7 cellular contexts compared by ENCODE assay signal in genomic region chr14:31420013-31420318, GRCh38. TPM values are rescaled to one million over a fixed set of nuclear protein-coding genes. Genes with fewer than 3 reads are reported as not detected.
A peak's percentile ranks its signal among the peaks of the same experiment; 100 is the strongest.
DNase-seq lines count a peak whose midpoint lies in the region; ATAC-seq and TF ChIP-seq lines count a peak whose summit lies in the region.

No MANE protein-coding gene starts in this region.

- ATAC-seq in GM21717 (IDR thresholded peaks at IDR 0.05; ENCODE audit: unreplicated experiment): peak; percentile 36
- peak; percentile 65 for ATAC-seq in gastroesophageal sphincter

- peaks cover 24% of the 10 kb centered on the region for H3K4me1 Mint-ChIP-seq in activated T-helper 2 cell treated with anti-CD3 and anti-CD28 coated beads, Interferon-gamma antibody, Interleukin-2, Interleukin-4, amounts not matched to agents 10 μg/mL and 5 μg/mL and 100 μg/mL, durations not matched to agents 14 hours and 24 hours and 36 hours (ENCODE audit: low read depth)

- POLR2A ChIA-PET in GM10248 (lab: Yijun Ruan, JAX): interaction anchor here (0.7 to 1.7 kb wide), 2 partner anchors 14 to 23 kb away, joined by 3 to 10 read pairs; no protein-coding TSS in a partner anchor

- H3K4me3 ChIP-seq in Jurkat, Clone E6-1 (ENCODE audit: low read length): peak overlapping the region; percentile 95
- H3K4me3 ChIP-seq in gastroesophageal sphincter (peak overlapping the region; percentile 59 to 96), neutrophil (ENCODE audit: low read depth in 1 of 2, low read length in 1 of 2) (peak overlapping the region; percentile 87 to 92)

- intact Hi-C loops in activated T-helper 2 cell treated with anti-CD3 and anti-CD28 coated beads, Interferon-gamma antibody, Interleukin-2, Interleukin-4, amounts not matched to agents 10 μg/mL and 5 μg/mL and 100 μg/mL, durations not matched to agents 14 hours and 24 hours and 36 hours (cut with micrococcal nuclease): loop anchor here (1.0 to 2.0 kb wide), 5 partner anchors 31 to 659 kb away; partner anchors contain the start of genes DTD2 and HECTD1

- DNase-seq in GM10248 (ENCODE audit: extremely low spot score): peak; percentile 49
- DNase-seq in Jurkat, Clone E6-1 (ENCODE audit: low read depth, low spot score): no peak
- peak; percentile 12 for DNase-seq in activated T-helper 2 cell treated with anti-CD3 and anti-CD28 coated beads, Interferon-gamma antibody, Interleukin-2, Interleukin-4, amounts not matched to agents 10 μg/mL and 5 μg/mL and 100 μg/mL, durations not matched to agents 14 hours and 24 hours and 36 hours (ENCODE audit: low spot score)
- DNase-seq in NOMO-1 treated with DMSO at 0.1 percent for 48 hours (lab: John Stamatoyannopoulos, UW; ENCODE audit: unreplicated experiment): no peak

- H3K4me1 ChIP-seq in gastroesophageal sphincter (peaks cover 0 to 52% (median 3%) of the 10 kb centered on the region in 3 donors), neutrophil (ENCODE audit: control insufficient read depth in 1 of 2, insufficient read depth in 1 of 2, low read depth in 1 of 2, low read length in 1 of 2) (peaks cover 26% of the 10 kb centered on the region in 2 experiments)

- CTCF ChIA-PET in GM10248 (lab: Yijun Ruan, JAX): interaction anchor here (1.0 to 3.5 kb wide), 13 partner anchors 8 to 43 kb away, joined by 3 to 20 read pairs (median 7); partner anchors contain the start of gene DTD2

- TF ChIP-seq POLR2A in gastroesophageal sphincter (IDR thresholded peaks at IDR 0.05): no peak

- H3K9me3 Mint-ChIP-seq in activated T-helper 2 cell treated with anti-CD3 and anti-CD28 coated beads, Interferon-gamma antibody, Interleukin-2, Interleukin-4, amounts not matched to agents 10 μg/mL and 5 μg/mL and 100 μg/mL, durations not matched to agents 14 hours and 24 hours and 36 hours: no peaks in the 10 kb centered on the region

- peak overlapping the region; percentile 95 for H3K4me3 Mint-ChIP-seq in activated T-helper 2 cell treated with anti-CD3 and anti-CD28 coated beads, Interferon-gamma antibody, Interleukin-2, Interleukin-4, amounts not matched to agents 10 μg/mL and 5 μg/mL and 100 μg/mL, durations not matched to agents 14 hours and 24 hours and 36 hours (ENCODE audit: low read depth)

- no peak for TF ChIP-seq EP300 in gastroesophageal sphincter (IDR thresholded peaks at IDR 0.05)

- no peaks in the 10 kb centered on the region for H3K36me3 ChIP-seq in gastroesophageal sphincter
- no peaks in the 10 kb centered on the region for H3K36me3 ChIP-seq in neutrophil

- H3K36me3 Mint-ChIP-seq in activated T-helper 2 cell treated with anti-CD3 and anti-CD28 coated beads, Interferon-gamma antibody, Interleukin-2, Interleukin-4, amounts not matched to agents 10 μg/mL and 5 μg/mL and 100 μg/mL, durations not matched to agents 14 hours and 24 hours and 36 hours (ENCODE audit: low read depth): no peaks in the 10 kb centered on the region

- WGBS in gastroesophageal sphincter (ENCODE audit: low coverage in 1 of 2), 2 donors: 2% methylated on average over 17 of the region's 27 CpGs; no CpG with 5 or more reads in 1 of the 2 donors

- no peaks in the 10 kb centered on the region for H3K27me3 Mint-ChIP-seq in activated T-helper 2 cell treated with anti-CD3 and anti-CD28 coated beads, Interferon-gamma antibody, Interleukin-2, Interleukin-4, amounts not matched to agents 10 μg/mL and 5 μg/mL and 100 μg/mL, durations not matched to agents 14 hours and 24 hours and 36 hours (ENCODE audit: low read depth)

- H3K27ac ChIP-seq in gastroesophageal sphincter: peak overlapping the region; percentile 48 to 95 (median 93)
- H3K27ac ChIP-seq in neutrophil: peak overlapping the region; percentile 81

- no peaks in the 10 kb centered on the region for H3K9me3 ChIP-seq in gastroesophageal sphincter
- no peaks in the 10 kb centered on the region for H3K9me3 ChIP-seq in neutrophil

- no peak for TF ChIP-seq CTCF in GM10248 (IDR thresholded peaks at IDR 0.05; ENCODE audit: control extremely low read depth, extremely low read depth, low read depth, missing control alignments)
- no peak for TF ChIP-seq CTCF in gastroesophageal sphincter (IDR thresholded peaks at IDR 0.05)
- TF ChIP-seq CTCF in neutrophil (IDR thresholded peaks at IDR 0.05): no peak

- no peaks in the 10 kb centered on the region for H3K27me3 ChIP-seq in gastroesophageal sphincter
- no peaks in the 10 kb centered on the region for H3K27me3 ChIP-seq in neutrophil

- peak overlapping the region; percentile 83 for H3K27ac Mint-ChIP-seq in activated T-helper 2 cell treated with anti-CD3 and anti-CD28 coated beads, Interferon-gamma antibody, Interleukin-2, Interleukin-4, amounts not matched to agents 10 μg/mL and 5 μg/mL and 100 μg/mL, durations not matched to agents 14 hours and 24 hours and 36 hours

RNA-seq across cellular contexts. Expression of gene HEATR5A, which starts 0.4 kb away (rescaled TPM):
- polyA plus RNA-seq in Jurkat, Clone E6-1 (2012; ENCODE audit: insufficient read depth, insufficient read length): 8.7 TPM
- total RNA-seq in activated T-helper 2 cell treated with anti-CD3 and anti-CD28 coated beads, Interferon-gamma antibody, Interleukin-2, Interleukin-4, amounts not matched to agents 10 μg/mL and 5 μg/mL and 100 μg/mL, durations not matched to agents 14 hours and 24 hours and 36 hours: 23.1 TPM in 2 replicates
- 10 to 100 TPM; 33.8 to 39.9 (median 35.5) TPM for total RNA-seq in gastroesophageal sphincter

RNA-seq across cellular contexts. Expression of gene DTD2, which starts 37.3 kb away (rescaled TPM):
- polyA plus RNA-seq in Jurkat, Clone E6-1 (2012; ENCODE audit: insufficient read depth, insufficient read length): 12.0 TPM
- 26.7 and 26.9 TPM in 2 replicates for total RNA-seq in activated T-helper 2 cell treated with anti-CD3 and anti-CD28 coated beads, Interferon-gamma antibody, Interleukin-2, Interleukin-4, amounts not matched to agents 10 μg/mL and 5 μg/mL and 100 μg/mL, durations not matched to agents 14 hours and 24 hours and 36 hours
- 10 to 100 TPM; 21.3 to 31.1 (median 28.1) TPM for total RNA-seq in gastroesophageal sphincter

Comparison
In these comparisons a context has a peak if more than half of its experiments do, and no peak if none do; other contexts are left out.
1. DNase-seq: peak in GM10248 (single experiment) and activated T-helper 2 cell treated with anti-CD3 and anti-CD28 coated beads, Interferon-gamma antibody, Interleukin-2, Interleukin-4, amounts not matched to agents 10 μg/mL and 5 μg/mL and 100 μg/mL, durations not matched to agents 14 hours and 24 hours and 36 hours (single experiment); none in Jurkat, Clone E6-1 (single experiment) and NOMO-1 treated with DMSO at 0.1 percent for 48 hours (single experiment).
2. Peak in every context shown above with its lines, with median percentiles within 50 percentile points of each other: H3K4me3 ChIP-seq.